7 cellular contexts compared by ENCODE assay signal in the genomic region with DNA sequence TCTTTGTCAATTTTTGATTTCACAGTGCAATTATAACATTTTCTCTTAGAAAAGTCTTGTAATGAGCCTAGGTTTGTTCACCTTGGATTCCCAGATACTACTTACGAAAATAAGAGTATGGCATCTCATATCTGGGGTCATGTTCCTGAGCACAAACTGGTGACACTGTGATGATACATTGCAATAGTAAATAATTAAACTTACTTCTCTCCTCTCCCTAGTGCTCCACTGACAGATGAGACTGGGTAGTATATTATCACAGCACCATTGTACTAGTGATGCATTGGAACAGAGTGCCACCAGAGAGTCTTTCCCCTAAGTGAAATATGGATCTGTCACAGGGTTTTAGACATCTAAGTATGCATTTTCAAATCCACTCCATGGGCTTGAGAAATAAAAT.
"Had no signal": no experiment of that assay in that cellular context is flagged by ENCODE, and none has a peak within 500 bp of the region (broad histone marks: within the 10 kb centered on the region; RNA-seq: fewer than 3 reads in every experiment).

No MANE protein-coding gene starts in this region.

- FAIRE-seq: HTR-8/SVneo, K562 had no signal

- H3K4me3 ChIP-seq: K562 had no signal

- DNase-seq: IMR-90, KBM-7, KG1 had no signal

- H3K27ac ChIP-seq: HL-60, KMS-11 had no signal

- H3K9ac ChIP-seq: KMS-11 had no signal

- H3K4me2 ChIP-seq: KMS-11 had no signal

- ATAC-seq: K562 had no signal
